ENCODE assay signal across 1 cellular context in genomic region chr11:29260939-29261705, GRCh38.
TF ChIP-seq lines count a peak whose summit lies in the region.

No MANE protein-coding gene starts in this region.

TF ChIP-seq in HepG2, 621 proteins besides CTCF, POLR2A, EP300 and RAD21 (continued from another document and continues in another):
- TF ChIP-seq ZBTB40 (IDR thresholded peaks at IDR 0.05) = no peak
- no peak for TF ChIP-seq ZBTB40 (CRISPR knock-in tag; IDR thresholded peaks at IDR 0.05)
- TF ChIP-seq SAP130 (CRISPR knock-in tag; IDR thresholded peaks at IDR 0.05; ENCODE audit: low read depth) = peak; percentile 39
- no peak for TF ChIP-seq ZBTB25 (CRISPR knock-in tag; IDR thresholded peaks at IDR 0.05)
- TF ChIP-seq STAG1 (CRISPR knock-in tag; IDR thresholded peaks at IDR 0.05) = peak; percentile 56
- no peak for TF ChIP-seq ZNF782 (CRISPR knock-in tag; IDR thresholded peaks at IDR 0.05; ENCODE audit: borderline replicate concordance)
- no peak for TF ChIP-seq EEA1 (CRISPR knock-in tag; IDR thresholded peaks at IDR 0.05; ENCODE audit: borderline replicate concordance)
- peak; percentile 77; the same call in 1 of the 2 replicates for TF ChIP-seq SMC3 (IDR thresholded peaks at IDR 0.05; ENCODE audit: low read length)
- TF ChIP-seq SOX6 (IDR thresholded peaks at IDR 0.05) = no peak
- TF ChIP-seq SOX6 (CRISPR knock-in tag; IDR thresholded peaks at IDR 0.05) = 0 out of 2 replicates have a peak, but pooled peaks have one; percentile 21
- no peak for TF ChIP-seq FOXA1 (IDR thresholded peaks at IDR 0.05)
- peak; percentile 70 for TF ChIP-seq FOXA1 (CRISPR knock-in tag; IDR thresholded peaks at IDR 0.05)
- no peak for TF ChIP-seq ZNF264 (CRISPR knock-in tag; IDR thresholded peaks at IDR 0.05)
- TF ChIP-seq SMARCC2 (IDR thresholded peaks at IDR 0.05) = peak; percentile 46; the same call in 1 of the 2 replicates
- TF ChIP-seq ATF3 (CRISPR knock-in tag; IDR thresholded peaks at IDR 0.05) = peak; percentile 57; the same call in 1 of the 2 replicates
- no peak for TF ChIP-seq KIAA2018 (CRISPR knock-in tag; IDR thresholded peaks at IDR 0.05; ENCODE audit: borderline replicate concordance)
- no peak for TF ChIP-seq HDAC2 (CRISPR knock-in tag; IDR thresholded peaks at IDR 0.05)
- 0 out of 2 replicates have a peak, but pooled peaks have one; percentile 35 for TF ChIP-seq JUND (CRISPR knock-in tag; IDR thresholded peaks at IDR 0.05)
- no peak for TF ChIP-seq ZNF841 (CRISPR knock-in tag; IDR thresholded peaks at IDR 0.05; ENCODE audit: borderline replicate concordance)
- no peak for TF ChIP-seq POLR2AphosphoS2 (IDR thresholded peaks at IDR 0.05; ENCODE audit: low read depth, low read length)
- no peak for TF ChIP-seq AKNA (CRISPR knock-in tag; IDR thresholded peaks at IDR 0.05; ENCODE audit: borderline replicate concordance)
- no peak for TF ChIP-seq PHF5A (CRISPR knock-in tag; IDR thresholded peaks at IDR 0.05; ENCODE audit: low read depth, unreplicated experiment)
- no peak for TF ChIP-seq ARHGAP35 (CRISPR knock-in tag; IDR thresholded peaks at IDR 0.05; ENCODE audit: borderline replicate concordance)
- no peak for TF ChIP-seq ZHX1 (CRISPR knock-in tag; IDR thresholded peaks at IDR 0.05; ENCODE audit: low read depth)
- TF ChIP-seq ETV5 (CRISPR knock-in tag; IDR thresholded peaks at IDR 0.05; ENCODE audit: borderline replicate concordance) = peak; percentile 43; the same call in 1 of the 2 replicates
